3 cellular contexts compared by ENCODE assay signal in genomic region chr2:198059800-198060199, GRCh38.
TF ChIP-seq lines count a peak whose summit lies in the region.

No MANE protein-coding gene starts in this region.

TF ChIP-seq in GM23338, 12 proteins besides CTCF, POLR2A, EP300 and RAD21 (continues in another document):
- TF ChIP-seq, protein P1, sequence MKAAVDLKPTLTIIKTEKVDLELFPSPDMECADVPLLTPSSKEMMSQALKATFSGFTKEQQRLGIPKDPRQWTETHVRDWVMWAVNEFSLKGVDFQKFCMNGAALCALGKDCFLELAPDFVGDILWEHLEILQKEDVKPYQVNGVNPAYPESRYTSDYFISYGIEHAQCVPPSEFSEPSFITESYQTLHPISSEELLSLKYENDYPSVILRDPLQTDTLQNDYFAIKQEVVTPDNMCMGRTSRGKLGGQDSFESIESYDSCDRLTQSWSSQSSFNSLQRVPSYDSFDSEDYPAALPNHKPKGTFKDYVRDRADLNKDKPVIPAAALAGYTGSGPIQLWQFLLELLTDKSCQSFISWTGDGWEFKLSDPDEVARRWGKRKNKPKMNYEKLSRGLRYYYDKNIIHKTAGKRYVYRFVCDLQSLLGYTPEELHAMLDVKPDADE (IDR thresholded peaks at IDR 0.05): no peak
- TF ChIP-seq EZH2phosphoT487 (IDR thresholded peaks at IDR 0.05; ENCODE audit: unreplicated experiment): no peak
- TF ChIP-seq REST (IDR thresholded peaks at IDR 0.05; ENCODE audit: unreplicated experiment): no peak
- no peak for TF ChIP-seq ZNF114 (CRISPR knock-in tag; IDR thresholded peaks at IDR 0.05)
- TF ChIP-seq ZNF331 (CRISPR knock-in tag; IDR thresholded peaks at IDR 0.05; ENCODE audit: low read depth): no peak
- TF ChIP-seq NANOG (IDR thresholded peaks at IDR 0.05; ENCODE audit: borderline replicate concordance): no peak

TF ChIP-seq in IMR-90, 13 proteins besides CTCF, POLR2A, EP300 and RAD21:
- TF ChIP-seq CHD1 (IDR thresholded peaks at IDR 0.05; ENCODE audit: low read depth, low read length) (no peak), USF2 (IDR thresholded peaks at IDR 0.05; ENCODE audit: low read depth, low read length) (no peak), CEBPB (IDR thresholded peaks at IDR 0.05; ENCODE audit: low read depth, low read length) (no peak), ELK1 (IDR thresholded peaks at IDR 0.05; ENCODE audit: borderline replicate concordance, low read depth, low read length) (no peak), NFE2L2 (IDR thresholded peaks at IDR 0.05; ENCODE audit: low read depth, low read length) (no peak), RFX5 (IDR thresholded peaks at IDR 0.05; ENCODE audit: low read depth, low read length) (no peak), MXI1 (IDR thresholded peaks at IDR 0.05; ENCODE audit: borderline replicate concordance, low read depth, low read length) (no peak), FOS (IDR thresholded peaks at IDR 0.05; ENCODE audit: low read depth, low read length) (no peak), BHLHE40 (IDR thresholded peaks at IDR 0.05; ENCODE audit: low read depth, low read length) (no peak), SMC3 (IDR thresholded peaks at IDR 0.05; ENCODE audit: low read depth, low read length) (no peak), MAZ (IDR thresholded peaks at IDR 0.05; ENCODE audit: borderline replicate concordance, low read depth, low read length) (no peak), RCOR1 (IDR thresholded peaks at IDR 0.05; ENCODE audit: insufficient replicate concordance, low read length) (no peak), MAFK (IDR thresholded peaks at IDR 0.05; ENCODE audit: low read depth, low read length) (no peak)

TF ChIP-seq in WTC11, 78 proteins besides CTCF, POLR2A, EP300 and RAD21:
- no peak for TF ChIP-seq GTF2I (CRISPR knock-in tag; conservative IDR thresholded peaks at IDR 0.05)
- TF ChIP-seq FOXK1 (CRISPR knock-in tag; IDR thresholded peaks at IDR 0.05): no peak
